Comparison of ENCODE assay signal across 1 cellular context in the genomic region with DNA sequence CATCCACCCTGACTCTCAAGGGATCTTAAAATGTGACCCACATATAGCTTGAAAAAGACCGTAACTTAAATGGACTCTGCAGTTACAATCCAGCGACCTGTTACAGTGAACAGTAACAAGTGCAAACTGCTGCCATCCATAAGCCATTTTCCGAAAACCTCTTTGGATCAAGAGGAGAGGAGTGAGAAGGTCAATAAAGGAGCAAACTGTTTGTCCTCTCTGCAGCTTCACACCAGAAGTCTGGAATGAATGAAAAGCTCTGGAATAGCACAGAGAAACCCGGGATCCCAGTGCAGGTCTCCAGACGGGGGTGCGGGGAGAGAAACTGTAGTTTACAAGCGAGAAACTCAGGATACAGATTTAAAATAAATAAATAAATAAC.
TF ChIP-seq lines count a peak whose summit lies in the region.

No MANE protein-coding gene starts in this region.

TF ChIP-seq in GM23338, 12 proteins besides CTCF, POLR2A, EP300 and RAD21 (continued from another document):
- no peak for TF ChIP-seq EZH2 (IDR thresholded peaks at IDR 0.05; ENCODE audit: low read depth, unreplicated experiment)
- no peak for TF ChIP-seq EZH2phosphoT487 (IDR thresholded peaks at IDR 0.05; ENCODE audit: unreplicated experiment)
